ENCODE assay signal across 12 cellular contexts in genomic region chr1:117215019-117215418, GRCh38. TPM values are rescaled to one million over a fixed set of nuclear protein-coding genes. Genes with fewer than 3 reads are reported as not detected.
"Had no signal": no experiment of that assay in that cellular context is flagged by ENCODE, and none has a peak within 500 bp of the region (broad histone marks: within the 10 kb centered on the region; RNA-seq: fewer than 3 reads in every experiment).

No MANE protein-coding gene starts in this region.

- FAIRE-seq: H1, H54 had no signal

- ATAC-seq: GM23338, HCT116 had no signal

- H3K4me3 ChIP-seq: GM23248, GM23338, HAP-1 had no signal

- H3K4me2 ChIP-seq: GM23338 had no signal

- H3K9ac ChIP-seq: GM23248 had no signal

- H3K4me1 ChIP-seq: HAP-1 had no signal

- H2AFZ ChIP-seq: GM23248, GM23338 had no signal

- DNase-seq: GM23248, GOT3, H7, H9, HCEC 1CT, HFFc6 had no signal

- H3K27ac ChIP-seq: GM23248 had no signal

- H3K9me3 ChIP-seq: HAP-1 had no signal

- H3K36me3 ChIP-seq: HAP-1 had no signal

RNA-seq across cellular contexts. Expression of gene VTCN1, which starts 4.3 kb away (rescaled TPM):
- total RNA-seq: GM23248, GM23338, H1, H4, H7, HFFc6 had no signal
- polyA plus RNA-seq: GM23248, GM23338 had no signal
